ENCODE assay signal across 8 cellular contexts in genomic region chr6:52522151-52522626, GRCh38. TPM values are rescaled to one million over a fixed set of nuclear protein-coding genes. Genes with fewer than 3 reads are reported as not detected.
DNase-seq lines count a peak whose midpoint lies in the region; ATAC-seq and TF ChIP-seq lines count a peak whose summit lies in the region.

No MANE protein-coding gene starts in this region.

- H3K4me3 ChIP-seq in IMR-90 (ENCODE audit: insufficient read depth, low read depth, low read length) (no peak overlapping the region), right lobe of liver (no peak overlapping the region), tibial nerve (no peak overlapping the region)

- no CpG with 5 or more reads among the region's 7 CpGs for WGBS in IMR-90 (ENCODE audit: extremely low coverage in 2 of 2, insufficient read length in 1 of 2), 2 experiments
- 22% methylated on average over 7 of the region's 7 CpGs for WGBS in right lobe of liver (ENCODE audit: insufficient coverage, low coverage, low lambda C conversion rate, missing lambda C conversion rate)
- WGBS in tibial nerve, 2 donors, result 41 to 47% methylated on average over 7 of the region's 7 CpGs

- H3K23ac ChIP-seq in IMR-90 (ENCODE audit: low read depth, low read length), result peak overlapping the region; percentile 46

- peak overlapping the region; percentile 57; the same call in 1 of the 2 replicates for H4K5ac ChIP-seq in IMR-90 (ENCODE audit: low read depth, low read length)

- peak overlapping the region; percentile 80 for H3K14ac ChIP-seq in IMR-90 (replicated peaks; ENCODE audit: low read depth, low read length)

- H4K20me1 ChIP-seq in IMR-90 (ENCODE audit: insufficient read depth, low read length), result peaks cover 12% of the 10 kb centered on the region; the same call in 1 of the 2 replicates

- H3K36me3 ChIP-seq in IMR-90 (ENCODE audit: control insufficient read depth, insufficient read depth, low read length), result peaks cover 7% of the 10 kb centered on the region
- H3K36me3 ChIP-seq in right lobe of liver, result no peaks in the 10 kb centered on the region
- H3K36me3 ChIP-seq in tibial nerve, result no peaks in the 10 kb centered on the region

- CTCF ChIA-PET in IMR-90 (lab: Yijun Ruan, JAX), result no interaction called here

- peak overlapping the region; percentile 19 for H3K4me2 ChIP-seq in IMR-90 (ENCODE audit: low read depth, low read length)

- peak in 1 of 2 donors; percentile 72 for TF ChIP-seq EP300 in tibial nerve (IDR thresholded peaks at IDR 0.05)

- H2BK120ac ChIP-seq in IMR-90 (ENCODE audit: low read depth, low read length), result peak overlapping the region; percentile 77

- H2AK5ac ChIP-seq in IMR-90 (ENCODE audit: low read depth, low read length), result peak overlapping the region; percentile 58; the same call in 1 of the 2 replicates

- no TSS peak for BruUV-seq in IMR-90 (replicated peaks; lab: Mats Ljungman, UMichigan)

- H3K27me3 ChIP-seq in IMR-90 (ENCODE audit: control insufficient read depth, insufficient read depth, low read length) (no peaks in the 10 kb centered on the region), right lobe of liver (no peaks in the 10 kb centered on the region), tibial nerve (no peaks in the 10 kb centered on the region)

- peak; percentile 79 for DNase-seq in IMR-90
- peak; percentile 78 for DNase-seq in dermis blood vessel endothelial cell
- DNase-seq in right lobe of liver, result peak; percentile 84 to 90 (median 86)
- peak; percentile 52 to 61 for DNase-seq in tibial nerve (ENCODE audit: low spot score in 2 of 2)
- no peak for DNase-seq in NCI-H1930 (lab: John Stamatoyannopoulos, UW)
- no peak for DNase-seq in stimulated activated CD4-positive, alpha-beta T cell treated with anti-CD3 and anti-CD28 coated beads, Interleukin-4, amount 100 ng/mL, for 4 hours
- no peak for DNase-seq in kidney glomerular epithelial cell (lab: John Stamatoyannopoulos, UW)

- peak overlapping the region; percentile 92; the same call in 1 of the 2 replicates for H3K18ac ChIP-seq in IMR-90 (ENCODE audit: low read depth, low read length)

- TF ChIP-seq CTCF in IMR-90 (conservative IDR thresholded peaks at IDR 0.05; ENCODE audit: low read depth, low read length) (no peak), right lobe of liver (IDR thresholded peaks at IDR 0.05) (no peak), tibial nerve (IDR thresholded peaks at IDR 0.05) (no peak)

- intact Hi-C loops in IMR-90 (cut with micrococcal nuclease), result no loop called here
- intact Hi-C loops in right lobe of liver (cut with DNase I), result no loop called here

- 0 out of 2 replicates have a peak overlapping the region, but pooled peaks have one; percentile 13 for H4K91ac ChIP-seq in IMR-90 (ENCODE audit: insufficient read depth, low read depth, low read length)

- TF ChIP-seq POLR2A in IMR-90 (IDR thresholded peaks at IDR 0.05; ENCODE audit: low read depth, low read length) (no peak), right lobe of liver (IDR thresholded peaks at IDR 0.05) (peak; percentile 55), tibial nerve (IDR thresholded peaks at IDR 0.05) (no peak)

- H2BK15ac ChIP-seq in IMR-90 (ENCODE audit: low read depth, low read length), result peak overlapping the region; percentile 68; the same call in 1 of the 3 replicates

- POLR2A ChIA-PET in IMR-90 (lab: Charles Lee; ENCODE audit: unreplicated experiment), result no interaction called here

- peaks cover 23% of the 10 kb centered on the region for H3K9me1 ChIP-seq in IMR-90 (ENCODE audit: insufficient read depth, low read length)

- in situ Hi-C loops in IMR-90 (cut with MboI; ENCODE audit: low sequenced_read_pairs), result no loop called here

- peaks cover 22 to 83% of the 10 kb centered on the region in 2 experiments for H3K79me1 ChIP-seq in IMR-90 (ENCODE audit: low read depth in 1 of 2, low read length in 2 of 2)

- peak overlapping the region; percentile 76; the same call in 1 of the 2 replicates for H3K4ac ChIP-seq in IMR-90 (ENCODE audit: low read depth, low read length)

- dilution Hi-C loops in IMR-90 (cut with HindIII; ENCODE audit: low sequenced_read_pairs, unreplicated experiment), result no loop called here

- peak overlapping the region; percentile 40; the same call in 1 of the 2 replicates for H3K56ac ChIP-seq in IMR-90 (ENCODE audit: extremely low read depth, insufficient read depth, low read length)

- peak overlapping the region; percentile 64 for H3K27ac ChIP-seq in IMR-90 (ENCODE audit: insufficient read depth, low read length)
- peak overlapping the region; percentile 83 to 96 (median 85) for H3K27ac ChIP-seq in right lobe of liver
- H3K27ac ChIP-seq in tibial nerve, result peak overlapping the region; percentile 16 to 82 (median 68)

- peaks cover 28% of the 10 kb centered on the region for H3K4me1 ChIP-seq in IMR-90 (ENCODE audit: control insufficient read depth, insufficient read depth, low read length)
- peaks cover 0 to 53% (median 27%) of the 10 kb centered on the region in 4 donors for H3K4me1 ChIP-seq in right lobe of liver
- peaks cover 2 to 63% (median 21%) of the 10 kb centered on the region in 4 donors for H3K4me1 ChIP-seq in tibial nerve

- H2AK9ac ChIP-seq in IMR-90 (replicated peaks; ENCODE audit: low read depth, low read length, poor library complexity), result no peak overlapping the region

- no peak overlapping the region for H2AFZ ChIP-seq in IMR-90 (replicated peaks; ENCODE audit: low read length, poor library complexity)

- H4K8ac ChIP-seq in IMR-90 (ENCODE audit: low read depth in 2 of 2, low read length in 2 of 2), result peak overlapping the region in 1 of 2 experiments; percentile 86; a peak in 2 of 4 replicates

- H2BK20ac ChIP-seq in IMR-90 (ENCODE audit: low read depth, low read length), result peak overlapping the region; percentile 73

- ATAC-seq in IMR-90 (ENCODE audit: low read depth) (peak; percentile 55), right lobe of liver (peak; percentile 78 to 89 (median 79)), HG03097 (IDR thresholded peaks at IDR 0.05; ENCODE audit: low FRiP score, unreplicated experiment) (no peak)

- H3K9me3 ChIP-seq in IMR-90 (ENCODE audit: control insufficient read depth, insufficient read depth, low read length) (no peaks in the 10 kb centered on the region), right lobe of liver (no peaks in the 10 kb centered on the region), tibial nerve (no peaks in the 10 kb centered on the region)

- 0 out of 2 replicates have a peak overlapping the region, but pooled peaks have one; percentile 5 for H3K9ac ChIP-seq in IMR-90 (ENCODE audit: low read depth, low read length)

- TF ChIP-seq RAD21 in IMR-90 (IDR thresholded peaks at IDR 0.05; ENCODE audit: low read length), result 0 out of 2 replicates have a peak, but pooled peaks have one; percentile 4

- peak overlapping the region; percentile 91 for H2BK5ac ChIP-seq in IMR-90 (ENCODE audit: low read depth, low read length, poor library complexity, severe bottlenecking)

TF ChIP-seq in IMR-90, 13 proteins besides CTCF, POLR2A, EP300 and RAD21:
- TF ChIP-seq ELK1 (IDR thresholded peaks at IDR 0.05; ENCODE audit: borderline replicate concordance, low read depth, low read length) (no peak), FOS (IDR thresholded peaks at IDR 0.05; ENCODE audit: low read depth, low read length) (peak; percentile 29; the same call in 1 of the 2 replicates), MXI1 (IDR thresholded peaks at IDR 0.05; ENCODE audit: borderline replicate concordance, low read depth, low read length) (no peak), BHLHE40 (IDR thresholded peaks at IDR 0.05; ENCODE audit: low read depth, low read length) (peak; percentile 35; the same call in 1 of the 2 replicates), CEBPB (IDR thresholded peaks at IDR 0.05; ENCODE audit: low read depth, low read length) (0 out of 2 replicates have a peak, but pooled peaks have one; percentile 4), NFE2L2 (IDR thresholded peaks at IDR 0.05; ENCODE audit: low read depth, low read length) (no peak)

RNA-seq across cellular contexts. Expression of gene TRAM2, which starts 54.7 kb away (rescaled TPM):
- total RNA-seq in IMR-90 (2012; rRNA removed), result 77.2 and 81.1 TPM in 2 replicates
- 94.2 and 95.7 TPM in 2 replicates for polyA plus RNA-seq in IMR-90 (2012; rRNA removed)
- polyA plus RNA-seq in IMR-90 (2012; cell fraction: cytosol; rRNA removed), result 51.8 and 52.7 TPM in 2 replicates
- polyA plus RNA-seq in IMR-90 (2012; cell fraction: nucleus; rRNA removed; ENCODE audit: low replicate concordance), result 86.8 and 207 TPM in 2 replicates
- 30.6 and 51.3 TPM in 2 replicates for total RNA-seq in dermis blood vessel endothelial cell
- total RNA-seq in right lobe of liver, result 10 to 100 TPM; 16.1 to 24.8 (median 17.8) TPM
- 10 to 100 TPM; 21.3 to 27.5 (median 23.7) TPM for total RNA-seq in tibial nerve

Comparison
In these comparisons a context has a peak if more than half of its experiments do, and no peak if none do; other contexts are left out.
1. DNase-seq: peak in IMR-90 (single experiment), dermis blood vessel endothelial cell (single experiment), right lobe of liver (3 of 3) and tibial nerve (2 of 2); none in NCI-H1930 (0 of 2), stimulated activated CD4-positive, alpha-beta T cell treated with anti-CD3 and anti-CD28 coated beads, Interleukin-4, amount 100 ng/mL, for 4 hours (0 of 2) and kidney glomerular epithelial cell (single experiment).
2. Peak in every context shown above with its lines, with median percentiles within 50 percentile points of each other: H3K27ac ChIP-seq.